Comparison of ENCODE assay signal across 32 cellular contexts in genomic region chr16:86810062-86810461, GRCh38.
"Had no signal": no experiment of that assay in that cellular context is flagged by ENCODE, and none has a peak within 500 bp of the region (broad histone marks: within the 10 kb centered on the region; RNA-seq: fewer than 3 reads in every experiment).

No MANE protein-coding gene starts in this region.

- H3K4me3 ChIP-seq: body of pancreas, breast epithelium, cardiac muscle cell, esophagus muscularis mucosa, gastrocnemius medialis, heart left ventricle had no signal

- FAIRE-seq: colon had no signal

- H3K4me1 ChIP-seq: body of pancreas, breast epithelium, gastrocnemius medialis had no signal

- H3K27ac ChIP-seq: body of pancreas, breast epithelium, cardiac muscle cell, esophagus muscularis mucosa, foreskin keratinocyte, gastrocnemius medialis, heart left ventricle, VCaP had no signal

- H3K9me3 ChIP-seq: body of pancreas, breast epithelium, esophagus muscularis mucosa, gastrocnemius medialis, heart left ventricle had no signal

- H3K27me3 ChIP-seq: cardiac muscle cell had no signal

- DNase-seq: activated CD4-positive, alpha-beta memory T cell treated with anti-CD3 and anti-CD28 coated beads, Interleukin-2, amount 10 ng/mL, durations not matched to agents 7 days and 5 days; activated CD4-positive, alpha-beta T cell treated with anti-CD3 and anti-CD28 coated beads for 1 hour; activated CD4-positive, alpha-beta T cell treated with anti-CD3 and anti-CD28 coated beads for 4 hours; activated CD4-positive, alpha-beta T cell treated with anti-CD3 and anti-CD28 coated beads, Interleukin-2, amount 10 ng/mL, durations not matched to agents 7 days and 5 days; activated CD4-positive, alpha-beta T cell treated with anti-CD3 and anti-CD28 coated beads, Interleukin-2, amount 50 U/mL, for 4 hours; activated CD8-positive, alpha-beta memory T cell treated with anti-CD3 and anti-CD28 coated beads, Interleukin-2, amount 50 U/mL, for 48 hours; activated effector memory CD4-positive, alpha-beta T cell treated with Interleukin-2 at 50 U/mL for 16 hours; activated gamma-delta T cell treated with Interleukin-2 at 50 U/mL for 16 hours; activated naive CD4-positive, alpha-beta T cell treated with anti-CD3 and anti-CD28 coated beads, Interleukin-2, amount 50 U/mL, for 16 hours; activated naive CD4-positive, alpha-beta T cell treated with Interleukin-2 at 50 U/mL for 16 hours; activated T-cell treated with anti-CD3 and anti-CD28 coated beads for 4 hours; activated T-cell treated with anti-CD3 and anti-CD28 coated beads, Interleukin-2, amount 50 U/mL, for 24 hours; activated T-cell treated with anti-CD3 and anti-CD28 coated beads, Interleukin-2, amount 50 U/mL, for 72 hours; anterior cingulate cortex; body of pancreas; cortex of kidney; dermis blood vessel endothelial cell; effector CD4-positive, alpha-beta T cell; effector memory CD8-positive, alpha-beta T cell; erythroblast; gastrocnemius medialis; glutamatergic neuron; heart left ventricle; T-helper 2 cell had no signal

- H3K36me3 ChIP-seq: breast epithelium, cardiac muscle cell, esophagus muscularis mucosa, gastrocnemius medialis, heart left ventricle had no signal

- ATAC-seq: activated T-cell treated with anti-CD3 and anti-CD28 coated beads, Interleukin-2, amount 50 U/mL, for 72 hours; activated T-helper 17 cell treated with anti-CD3 and anti-CD28 coated beads, Interleukin-2, amount 50 U/mL, for 72 hours; body of pancreas; effector memory CD8-positive, alpha-beta T cell; foreskin keratinocyte; gastrocnemius medialis; heart left ventricle; WTC11 had no signal
